ENCODE assay signal across 26 cellular contexts in the genomic region with DNA sequence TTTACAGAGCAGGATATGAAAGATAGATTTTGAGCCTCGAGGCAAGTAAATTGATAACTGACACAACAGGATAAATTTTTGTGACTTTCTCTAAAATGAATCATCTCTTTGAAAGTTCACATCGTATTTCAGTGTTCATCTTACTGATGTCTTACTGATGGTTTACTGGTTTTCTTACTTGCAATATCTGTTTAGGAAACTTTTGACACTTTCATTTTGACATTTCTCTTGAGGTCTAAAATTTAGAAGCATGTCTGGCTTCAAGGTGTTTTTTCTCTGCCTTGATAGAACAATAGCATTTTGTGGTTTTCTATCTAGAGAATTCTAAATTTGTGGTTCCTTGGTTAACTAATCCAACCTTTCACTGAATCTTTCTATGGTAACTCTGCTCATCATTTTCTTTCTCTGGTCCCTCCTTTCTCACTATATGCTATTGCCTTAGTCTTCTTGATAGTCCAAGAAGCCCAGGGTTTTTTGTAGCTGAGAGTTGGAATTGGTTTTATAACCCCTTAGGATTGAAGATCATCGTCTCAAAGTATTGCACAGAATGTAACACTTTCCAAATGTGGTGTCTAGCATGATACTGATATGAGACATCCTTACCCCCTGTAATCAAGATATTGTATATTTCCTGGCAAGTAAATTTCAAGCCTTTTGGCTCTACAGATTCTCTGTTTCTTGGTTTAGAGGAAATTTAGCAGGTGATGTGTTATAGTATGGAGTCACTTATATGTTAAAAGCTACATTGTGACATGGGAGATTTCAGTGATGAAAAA.
DNase-seq lines count a peak whose midpoint lies in the region; ATAC-seq and TF ChIP-seq lines count a peak whose summit lies in the region.
"Had no signal": no experiment of that assay in that cellular context is flagged by ENCODE, and none has a peak within 500 bp of the region (broad histone marks: within the 10 kb centered on the region; RNA-seq: fewer than 3 reads in every experiment).

No MANE protein-coding gene starts in this region.

- peak overlapping the region; percentile 19 for H3K27ac Mint-ChIP-seq in activated naive CD8-positive, alpha-beta T cell treated with anti-CD3 and anti-CD28 coated beads for 36 hours
- H3K27ac Mint-ChIP-seq: activated naive CD4-positive, alpha-beta T cell treated with anti-CD3 and anti-CD28 coated beads, Interleukin-2, amount 50 U/mL, for 24 hours; activated T-helper 1 cell treated with anti-CD3 and anti-CD28 coated beads, Interleukin-12 subunit alpha, Interleukin-12 subunit beta, Interleukin-2, Interleukin-4 antibody, amounts not matched to agents 30 ng/mL and 10 ng/mL and 1 ng/mL, durations not matched to agents 14 hours and 24 hours and 36 hours; endodermal cell; natural killer cell treated with Interleukin-12 subunit alpha and Interleukin-12 subunit beta and Interleukin-15 and Interleukin-18, amount 100 ng/mL, for 72 hours had no signal

- H3K9me2 ChIP-seq in PC-3 (replicated peaks; ENCODE audit: low read length): no peaks in the 10 kb centered on the region

- CTCF ChIA-PET in PC-3 (lab: Charles Lee): no interaction called here

- H3K36me3 Mint-ChIP-seq in activated naive CD8-positive, alpha-beta T cell treated with anti-CD3 and anti-CD28 coated beads for 36 hours: peaks cover 4% of the 10 kb centered on the region
- H3K36me3 Mint-ChIP-seq: activated naive CD4-positive, alpha-beta T cell treated with anti-CD3 and anti-CD28 coated beads, Interleukin-2, amount 50 U/mL, for 24 hours; natural killer cell treated with Interleukin-12 subunit alpha and Interleukin-12 subunit beta and Interleukin-15 and Interleukin-18, amount 100 ng/mL, for 72 hours had no signal

- H3K27ac ChIP-seq in PC-3 (ENCODE audit: low read length) (no peak overlapping the region), esophagus muscularis mucosa (replicated peaks in 1 of 4) (no peak overlapping the region), adrenal gland (no peak overlapping the region)
- H3K27ac ChIP-seq: ascending aorta, gastrocnemius medialis, vagina had no signal

- POLR2A ChIA-PET in PC-3 (lab: Charles Lee; ENCODE audit: unreplicated experiment): no interaction called here

- no peak overlapping the region for H2AFZ ChIP-seq in PC-3 (ENCODE audit: low read length)

- no peak for DNase-seq in activated naive CD8-positive, alpha-beta T cell treated with anti-CD3 and anti-CD28 coated beads for 36 hours
- no peak for DNase-seq in PC-3
- DNase-seq in iPS-NIHi7 (ENCODE audit: extremely low spot score): no peak
- DNase-seq in esophagus muscularis mucosa (ENCODE audit: extremely low spot score): no peak
- no peak for DNase-seq in adrenal gland
- DNase-seq: activated CD8-positive, alpha-beta memory T cell treated with anti-CD3 and anti-CD28 coated beads for 24 hours; C1 segment of cervical spinal cord; caudate nucleus; endodermal cell; gastrocnemius medialis; islet precursor cell; KG1; MM.1S; NCI-H1417 treated with DMSO at 0.1 percent for 48 hours; NCI-H446; SIG-M5; stimulated activated naive CD4-positive, alpha-beta T cell; T-helper 1 cell had no signal

- ATAC-seq in GM18508 (IDR thresholded peaks at IDR 0.05; ENCODE audit: insufficient read depth, unreplicated experiment): peak; percentile 66
- peak; percentile 45 for ATAC-seq in GM19351 (IDR thresholded peaks at IDR 0.05; ENCODE audit: unreplicated experiment)
- peak; percentile 62 for ATAC-seq in HG03060 (IDR thresholded peaks at IDR 0.05; ENCODE audit: low read depth, unreplicated experiment)
- ATAC-seq in PC-3: no peak
- ATAC-seq: gastrocnemius medialis had no signal

- H3K4me2 ChIP-seq in PC-3 (ENCODE audit: low read length): no peak overlapping the region

- no peaks in the 10 kb centered on the region; the same call in 1 of the 2 replicates for H3K4me1 ChIP-seq in PC-3 (ENCODE audit: insufficient read depth, low read length)
- no peaks in the 10 kb centered on the region for H3K4me1 ChIP-seq in esophagus muscularis mucosa
- no peaks in the 10 kb centered on the region for H3K4me1 ChIP-seq in adrenal gland (replicated peaks in 1 of 2)
- H3K4me1 ChIP-seq: ascending aorta, vagina had no signal

- TF ChIP-seq CTCF in PC-3 (conservative IDR thresholded peaks at IDR 0.05; ENCODE audit: low read depth, low read length): no peak
- no peak for TF ChIP-seq CTCF in esophagus muscularis mucosa (IDR thresholded peaks at IDR 0.05)
- no peak for TF ChIP-seq CTCF in adrenal gland (IDR thresholded peaks at IDR 0.05)

- peaks cover 4% of the 10 kb centered on the region for H3K9me3 Mint-ChIP-seq in activated naive CD8-positive, alpha-beta T cell treated with anti-CD3 and anti-CD28 coated beads for 36 hours
- H3K9me3 Mint-ChIP-seq: activated naive CD4-positive, alpha-beta T cell treated with anti-CD3 and anti-CD28 coated beads, Interleukin-2, amount 50 U/mL, for 24 hours; activated T-helper 1 cell treated with anti-CD3 and anti-CD28 coated beads, Interleukin-12 subunit alpha, Interleukin-12 subunit beta, Interleukin-2, Interleukin-4 antibody, amounts not matched to agents 30 ng/mL and 10 ng/mL and 1 ng/mL, durations not matched to agents 14 hours and 24 hours and 36 hours; endodermal cell; natural killer cell treated with Interleukin-12 subunit alpha and Interleukin-12 subunit beta and Interleukin-15 and Interleukin-18, amount 100 ng/mL, for 72 hours had no signal

- peaks cover 32% of the 10 kb centered on the region for H3K27me3 Mint-ChIP-seq in activated naive CD8-positive, alpha-beta T cell treated with anti-CD3 and anti-CD28 coated beads for 36 hours

- no peaks in the 10 kb centered on the region for H3F3A ChIP-seq in PC-3 (ENCODE audit: low read length, unreplicated experiment)

- H3K9me3 ChIP-seq in PC-3 (ENCODE audit: low read length) (no peaks in the 10 kb centered on the region), esophagus muscularis mucosa (no peaks in the 10 kb centered on the region), adrenal gland (replicated peaks in 1 of 3) (no peaks in the 10 kb centered on the region)
- H3K9me3 ChIP-seq: ascending aorta, gastrocnemius medialis, vagina had no signal

- intact Hi-C loops in PC-3 (cut with micrococcal nuclease) (no loop called here), esophagus muscularis mucosa (cut with DNase I) (no loop called here), adrenal gland (cut with DNase I) (no loop called here)

- TF ChIP-seq POLR2A in esophagus muscularis mucosa (IDR thresholded peaks at IDR 0.05; ENCODE audit: low read depth) (no peak), adrenal gland (IDR thresholded peaks at IDR 0.05) (no peak)

- H3K9ac ChIP-seq in PC-3 (ENCODE audit: low read length): no peak overlapping the region

- H3K36me3 ChIP-seq in PC-3 (ENCODE audit: low read depth, low read length) (no peaks in the 10 kb centered on the region), esophagus muscularis mucosa (no peaks in the 10 kb centered on the region), adrenal gland (replicated peaks in 1 of 2) (no peaks in the 10 kb centered on the region)
- H3K36me3 ChIP-seq: ascending aorta, gastrocnemius medialis, vagina had no signal

- no peak overlapping the region for H3K4me3 Mint-ChIP-seq in activated naive CD8-positive, alpha-beta T cell treated with anti-CD3 and anti-CD28 coated beads for 36 hours
- H3K4me3 Mint-ChIP-seq: activated naive CD4-positive, alpha-beta T cell treated with anti-CD3 and anti-CD28 coated beads, Interleukin-2, amount 50 U/mL, for 24 hours; activated T-helper 1 cell treated with anti-CD3 and anti-CD28 coated beads, Interleukin-12 subunit alpha, Interleukin-12 subunit beta, Interleukin-2, Interleukin-4 antibody, amounts not matched to agents 30 ng/mL and 10 ng/mL and 1 ng/mL, durations not matched to agents 14 hours and 24 hours and 36 hours; endodermal cell; natural killer cell treated with Interleukin-12 subunit alpha and Interleukin-12 subunit beta and Interleukin-15 and Interleukin-18, amount 100 ng/mL, for 72 hours had no signal

- no peaks in the 10 kb centered on the region for H4K20me1 ChIP-seq in PC-3 (ENCODE audit: low read length)

- no TSS peak for BruUV-seq in PC-3 (replicated peaks; lab: Mats Ljungman, UMichigan)

- no peak for TF ChIP-seq EP300 in esophagus muscularis mucosa (IDR thresholded peaks at IDR 0.05)

- H3K4me3 ChIP-seq in PC-3 (ENCODE audit: low read length) (no peak overlapping the region), esophagus muscularis mucosa (no peak overlapping the region), adrenal gland (no peak overlapping the region)
- H3K4me3 ChIP-seq: ascending aorta, gastrocnemius medialis, vagina had no signal

- H3K27me3 ChIP-seq in PC-3 (ENCODE audit: low read length): no peaks in the 10 kb centered on the region
- H3K27me3 ChIP-seq in esophagus muscularis mucosa: no peaks in the 10 kb centered on the region
- H3K27me3 ChIP-seq in adrenal gland: peaks cover 10% of the 10 kb centered on the region
- H3K27me3 ChIP-seq: ascending aorta, gastrocnemius medialis, vagina had no signal

- peaks cover 15% of the 10 kb centered on the region for H3K4me1 Mint-ChIP-seq in activated naive CD8-positive, alpha-beta T cell treated with anti-CD3 and anti-CD28 coated beads for 36 hours
- H3K4me1 Mint-ChIP-seq: endodermal cell had no signal

- 54% methylated on average over 3 of the region's 3 CpGs for WGBS in esophagus muscularis mucosa
- WGBS in adrenal gland, 4 donors: 36 to 49% (median 40%) methylated on average over 3 of the region's 3 CpGs

- H3K79me2 ChIP-seq in PC-3 (ENCODE audit: low read length): no peaks in the 10 kb centered on the region
